ENCODE assay signal across 2 cellular contexts in genomic region chr11:114377612-114378267, GRCh38.
TF ChIP-seq lines count a peak whose summit lies in the region.

No MANE protein-coding gene starts in this region.

TF ChIP-seq in H1, 55 proteins besides CTCF, POLR2A, EP300 and RAD21 (continued from another document):
- TF ChIP-seq SIN3A (conservative IDR thresholded peaks at IDR 0.05 in 1 of 2, IDR thresholded peaks at IDR 0.05 in 1 of 2; ENCODE audit: low read depth in 1 of 2, low read length in 2 of 2) (no peak), FOSL1 (IDR thresholded peaks at IDR 0.05; ENCODE audit: insufficient read depth, low read depth, low read length) (no peak), GABPA (IDR thresholded peaks at IDR 0.05; ENCODE audit: borderline replicate concordance, insufficient read depth, low read length) (no peak), ATF2 (IDR thresholded peaks at IDR 0.05; ENCODE audit: low read length) (no peak), EZH2 (IDR thresholded peaks at IDR 0.05; ENCODE audit: low read depth, low read length, severe bottlenecking) (no peak), SP4 (IDR thresholded peaks at IDR 0.05; ENCODE audit: low read length) (no peak), EGR1 (IDR thresholded peaks at IDR 0.05; ENCODE audit: borderline replicate concordance, low read depth, low read length) (no peak), ASH2L (IDR thresholded peaks at IDR 0.05; ENCODE audit: low read length) (no peak), TAF1 (IDR thresholded peaks at IDR 0.05; ENCODE audit: low read depth, low read length) (no peak), TEAD4 (IDR thresholded peaks at IDR 0.05; ENCODE audit: low read depth, low read length) (no peak), PHF8 (conservative IDR thresholded peaks at IDR 0.05; ENCODE audit: low read depth, low read length) (no peak), HDAC6 (IDR thresholded peaks at IDR 0.05; ENCODE audit: low read depth, low read length) (no peak)

TF ChIP-seq in HEK293T, 16 proteins besides CTCF, POLR2A, EP300 and RAD21 (continued from another document):
- TF ChIP-seq NFRKB (IDR thresholded peaks at IDR 0.05), result no peak
- no peak for TF ChIP-seq ELF4 (IDR thresholded peaks at IDR 0.05)
- TF ChIP-seq TARDBP (IDR thresholded peaks at IDR 0.05), result no peak
- no peak for TF ChIP-seq FOXA1 (IDR thresholded peaks at IDR 0.05)
- TF ChIP-seq L3MBTL2 (conservative IDR thresholded peaks at IDR 0.05), result no peak
- no peak for TF ChIP-seq FOXK2 (IDR thresholded peaks at IDR 0.05)
- TF ChIP-seq FOXM1 (IDR thresholded peaks at IDR 0.05; ENCODE audit: borderline replicate concordance), result no peak
- no peak for TF ChIP-seq SUZ12 (IDR thresholded peaks at IDR 0.05)
- no peak for TF ChIP-seq HDGF (IDR thresholded peaks at IDR 0.05; ENCODE audit: borderline replicate concordance)
- no peak for TF ChIP-seq SP1 (IDR thresholded peaks at IDR 0.05)
- no peak for TF ChIP-seq ARNT (IDR thresholded peaks at IDR 0.05)
- no peak for TF ChIP-seq BHLHE40 (IDR thresholded peaks at IDR 0.05; ENCODE audit: borderline replicate concordance)
- TF ChIP-seq CTBP1 (IDR thresholded peaks at IDR 0.05; ENCODE audit: borderline replicate concordance), result no peak
- no peak for TF ChIP-seq ZNF384 (IDR thresholded peaks at IDR 0.05)
- TF ChIP-seq PKNOX1 (IDR thresholded peaks at IDR 0.05), result no peak
